8 cellular contexts compared by ENCODE assay signal in the genomic region with DNA sequence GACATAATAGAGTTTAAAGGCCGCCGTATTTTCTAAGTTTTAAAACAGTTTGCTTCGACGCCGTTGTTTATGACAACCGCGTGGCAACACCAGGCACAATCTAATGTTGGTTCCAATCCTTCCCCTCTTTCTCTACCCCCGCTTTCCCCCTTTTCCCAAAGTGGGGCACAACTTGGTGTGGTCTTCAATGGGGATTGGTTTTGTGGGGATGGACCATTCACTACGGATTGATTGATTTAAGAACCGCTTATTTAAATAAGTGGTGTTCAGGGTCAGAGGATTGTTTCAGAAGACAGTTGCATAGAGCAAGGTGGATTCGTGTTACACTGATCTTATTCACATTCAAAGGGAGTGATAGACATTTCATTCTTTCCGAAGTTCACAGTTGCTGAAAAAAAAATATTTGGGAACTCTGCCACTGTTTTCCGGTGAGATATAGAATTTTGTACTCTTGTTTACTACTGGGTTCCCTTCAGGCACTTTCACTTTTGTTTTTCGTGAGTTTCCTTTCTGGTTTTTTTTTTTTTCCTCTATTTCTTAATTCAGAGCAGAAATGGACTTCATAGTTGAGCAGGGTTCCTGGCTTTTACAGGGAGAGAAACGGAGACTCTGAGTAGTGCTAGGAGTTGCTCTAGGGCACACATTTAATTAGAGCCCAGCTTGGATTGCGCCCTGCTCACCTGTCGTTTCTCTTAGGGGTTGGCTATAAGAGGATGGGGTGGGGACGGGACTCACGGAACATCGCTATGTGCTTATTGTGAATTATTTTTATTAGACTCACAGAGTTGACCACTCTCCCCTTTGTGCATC.
DNase-seq lines count a peak whose midpoint lies in the region; ATAC-seq and TF ChIP-seq lines count a peak whose summit lies in the region.

No MANE protein-coding gene starts in this region.

- H3K9me3 ChIP-seq in left ventricle myocardium inferior (replicated peaks) (no peaks in the 10 kb centered on the region), WERI-Rb-1 (ENCODE audit: severe bottlenecking) (no peaks in the 10 kb centered on the region), esophagus muscularis mucosa (no peaks in the 10 kb centered on the region)

- H3K4me3 ChIP-seq in left ventricle myocardium inferior (peak overlapping the region; percentile 82), WERI-Rb-1 (ENCODE audit: low read depth, low read length) (peak overlapping the region; percentile 93), esophagus muscularis mucosa (peak overlapping the region; percentile 83 to 95 (median 90))

- H3K4me1 ChIP-seq in left ventricle myocardium inferior (peaks cover 41% of the 10 kb centered on the region), esophagus muscularis mucosa (peaks cover 13 to 38% (median 33%) of the 10 kb centered on the region in 4 donors)

- peak overlapping the region; percentile 52 for H3K27ac Mint-ChIP-seq in neural crest cell (ENCODE audit: unreplicated experiment)

- peaks cover 36% of the 10 kb centered on the region for H3K27me3 Mint-ChIP-seq in neural crest cell (ENCODE audit: low read depth)

- DNase-seq in left ventricle myocardium inferior (no peak), left cardiac atrium (no peak), HuH-7 (ENCODE audit: low spot score) (peak; percentile 32), WERI-Rb-1 (no peak), esophagus muscularis mucosa (ENCODE audit: extremely low spot score) (no peak), neural crest cell (ENCODE audit: low read depth, low spot score) (no peak), DMS114 treated with DMSO at 0.1 percent for 48 hours (lab: John Stamatoyannopoulos, UW; ENCODE audit: unreplicated experiment) (no peak)

- no peaks in the 10 kb centered on the region for H3K36me3 Mint-ChIP-seq in neural crest cell (ENCODE audit: low read depth)

- TF ChIP-seq CTCF in left ventricle myocardium inferior (IDR thresholded peaks at IDR 0.05; ENCODE audit: borderline replicate concordance) = no peak
- no peak for TF ChIP-seq CTCF in WERI-Rb-1 (IDR thresholded peaks at IDR 0.05; ENCODE audit: low read depth, low read length)
- TF ChIP-seq CTCF in esophagus muscularis mucosa (IDR thresholded peaks at IDR 0.05) = no peak
- no peak for TF ChIP-seq CTCF in neural crest cell (conservative IDR thresholded peaks at IDR 0.05)

- TF ChIP-seq POLR2A in esophagus muscularis mucosa (IDR thresholded peaks at IDR 0.05; ENCODE audit: low read depth) = no peak

- peaks cover 25% of the 10 kb centered on the region for H3K4me1 Mint-ChIP-seq in neural crest cell

- WGBS in esophagus muscularis mucosa = 8% methylated on average over 20 of the region's 20 CpGs

- peak overlapping the region; percentile 89 for H3K4me3 Mint-ChIP-seq in neural crest cell

- intact Hi-C loops in left ventricle myocardium inferior (cut with micrococcal nuclease) = loop anchor here (10.0 kb wide), 1 partner anchor 136 kb away; no protein-coding TSS in a partner anchor
- intact Hi-C loops in left cardiac atrium (cut with DNase I) = loop anchor here in 1 of 2 donors (10.0 kb wide), 2 partner anchors 76 to 616 kb away; a partner anchor contains a TSS
- intact Hi-C loops in esophagus muscularis mucosa (cut with DNase I) = loop anchor here (5.0 kb wide), 3 partner anchors 66 to 101 kb away; a partner anchor contains a TSS

- ATAC-seq in left cardiac atrium (no peak), HG03565 (IDR thresholded peaks at IDR 0.05; ENCODE audit: unreplicated experiment) (no peak)

- H3K27me3 ChIP-seq in left ventricle myocardium inferior (ENCODE audit: low read depth) = no peaks in the 10 kb centered on the region
- no peaks in the 10 kb centered on the region for H3K27me3 ChIP-seq in WERI-Rb-1 (ENCODE audit: insufficient read depth, low read depth, severe bottlenecking)
- no peaks in the 10 kb centered on the region for H3K27me3 ChIP-seq in esophagus muscularis mucosa

- H3K27ac ChIP-seq in left ventricle myocardium inferior (replicated peaks) (peak overlapping the region; percentile 98), WERI-Rb-1 (peak overlapping the region; percentile 89), esophagus muscularis mucosa (replicated peaks in 1 of 4) (peak overlapping the region; percentile 98 to 100 (median 99))

- no peaks in the 10 kb centered on the region for H3K9me3 Mint-ChIP-seq in neural crest cell

- H3K36me3 ChIP-seq in left ventricle myocardium inferior (no peaks in the 10 kb centered on the region), WERI-Rb-1 (peaks cover 5% of the 10 kb centered on the region; the same call in 1 of the 2 replicates), esophagus muscularis mucosa (no peaks in the 10 kb centered on the region)

- TF ChIP-seq EP300 in esophagus muscularis mucosa (IDR thresholded peaks at IDR 0.05) = no peak
